Comparison of ENCODE assay signal across 1 cellular context in the genomic region with DNA sequence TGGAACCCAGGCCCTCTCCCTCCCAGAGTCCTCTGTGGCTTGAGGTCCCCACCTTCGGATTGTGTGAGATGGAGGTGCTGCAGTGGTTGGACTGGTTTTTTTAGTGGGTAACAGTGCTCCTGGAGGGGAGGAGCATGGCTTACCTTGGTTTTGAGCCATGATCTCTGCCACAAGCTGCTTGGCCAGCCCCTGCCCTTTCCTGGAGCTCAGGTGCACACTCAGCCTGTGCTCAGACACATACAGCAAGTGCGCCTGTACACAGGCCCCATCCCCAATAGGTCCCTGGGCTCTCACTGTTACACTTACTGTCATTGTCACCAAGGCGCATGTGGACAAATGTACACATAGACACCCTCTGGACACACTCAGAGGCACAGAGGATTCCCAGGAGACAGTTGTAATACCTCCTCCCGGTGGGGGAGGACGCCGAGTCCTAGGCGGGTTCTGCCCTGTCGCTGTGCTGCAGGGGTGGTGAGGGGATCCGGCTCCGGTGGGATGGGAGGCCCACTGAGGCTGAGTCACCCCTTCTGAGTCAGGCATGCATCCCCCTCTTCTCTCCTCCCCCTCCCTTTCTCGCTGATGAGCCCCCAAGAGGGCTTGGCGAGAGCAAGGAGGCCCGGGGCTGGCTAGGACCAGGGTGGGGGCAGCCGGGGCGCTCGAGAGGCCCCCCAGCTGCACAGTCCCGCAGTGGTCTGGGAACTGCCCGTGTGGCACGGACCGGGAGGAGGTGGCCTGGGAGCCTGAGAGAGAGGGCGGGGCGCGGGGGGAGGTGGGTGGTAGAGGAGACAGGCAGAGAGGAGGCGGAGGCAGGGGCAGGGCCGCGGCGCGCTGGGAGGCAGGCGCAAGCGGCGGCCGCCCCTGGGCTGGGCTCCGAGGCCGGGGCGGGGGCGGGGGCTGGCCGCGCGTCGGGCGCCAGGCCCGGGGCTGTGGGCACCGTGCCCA.
TF ChIP-seq lines count a peak whose summit lies in the region.

No MANE protein-coding gene starts in this region.

TF ChIP-seq in HepG2, 621 proteins besides CTCF, POLR2A, EP300 and RAD21 (continued from another document and continues in another):
- TF ChIP-seq, protein P1, sequence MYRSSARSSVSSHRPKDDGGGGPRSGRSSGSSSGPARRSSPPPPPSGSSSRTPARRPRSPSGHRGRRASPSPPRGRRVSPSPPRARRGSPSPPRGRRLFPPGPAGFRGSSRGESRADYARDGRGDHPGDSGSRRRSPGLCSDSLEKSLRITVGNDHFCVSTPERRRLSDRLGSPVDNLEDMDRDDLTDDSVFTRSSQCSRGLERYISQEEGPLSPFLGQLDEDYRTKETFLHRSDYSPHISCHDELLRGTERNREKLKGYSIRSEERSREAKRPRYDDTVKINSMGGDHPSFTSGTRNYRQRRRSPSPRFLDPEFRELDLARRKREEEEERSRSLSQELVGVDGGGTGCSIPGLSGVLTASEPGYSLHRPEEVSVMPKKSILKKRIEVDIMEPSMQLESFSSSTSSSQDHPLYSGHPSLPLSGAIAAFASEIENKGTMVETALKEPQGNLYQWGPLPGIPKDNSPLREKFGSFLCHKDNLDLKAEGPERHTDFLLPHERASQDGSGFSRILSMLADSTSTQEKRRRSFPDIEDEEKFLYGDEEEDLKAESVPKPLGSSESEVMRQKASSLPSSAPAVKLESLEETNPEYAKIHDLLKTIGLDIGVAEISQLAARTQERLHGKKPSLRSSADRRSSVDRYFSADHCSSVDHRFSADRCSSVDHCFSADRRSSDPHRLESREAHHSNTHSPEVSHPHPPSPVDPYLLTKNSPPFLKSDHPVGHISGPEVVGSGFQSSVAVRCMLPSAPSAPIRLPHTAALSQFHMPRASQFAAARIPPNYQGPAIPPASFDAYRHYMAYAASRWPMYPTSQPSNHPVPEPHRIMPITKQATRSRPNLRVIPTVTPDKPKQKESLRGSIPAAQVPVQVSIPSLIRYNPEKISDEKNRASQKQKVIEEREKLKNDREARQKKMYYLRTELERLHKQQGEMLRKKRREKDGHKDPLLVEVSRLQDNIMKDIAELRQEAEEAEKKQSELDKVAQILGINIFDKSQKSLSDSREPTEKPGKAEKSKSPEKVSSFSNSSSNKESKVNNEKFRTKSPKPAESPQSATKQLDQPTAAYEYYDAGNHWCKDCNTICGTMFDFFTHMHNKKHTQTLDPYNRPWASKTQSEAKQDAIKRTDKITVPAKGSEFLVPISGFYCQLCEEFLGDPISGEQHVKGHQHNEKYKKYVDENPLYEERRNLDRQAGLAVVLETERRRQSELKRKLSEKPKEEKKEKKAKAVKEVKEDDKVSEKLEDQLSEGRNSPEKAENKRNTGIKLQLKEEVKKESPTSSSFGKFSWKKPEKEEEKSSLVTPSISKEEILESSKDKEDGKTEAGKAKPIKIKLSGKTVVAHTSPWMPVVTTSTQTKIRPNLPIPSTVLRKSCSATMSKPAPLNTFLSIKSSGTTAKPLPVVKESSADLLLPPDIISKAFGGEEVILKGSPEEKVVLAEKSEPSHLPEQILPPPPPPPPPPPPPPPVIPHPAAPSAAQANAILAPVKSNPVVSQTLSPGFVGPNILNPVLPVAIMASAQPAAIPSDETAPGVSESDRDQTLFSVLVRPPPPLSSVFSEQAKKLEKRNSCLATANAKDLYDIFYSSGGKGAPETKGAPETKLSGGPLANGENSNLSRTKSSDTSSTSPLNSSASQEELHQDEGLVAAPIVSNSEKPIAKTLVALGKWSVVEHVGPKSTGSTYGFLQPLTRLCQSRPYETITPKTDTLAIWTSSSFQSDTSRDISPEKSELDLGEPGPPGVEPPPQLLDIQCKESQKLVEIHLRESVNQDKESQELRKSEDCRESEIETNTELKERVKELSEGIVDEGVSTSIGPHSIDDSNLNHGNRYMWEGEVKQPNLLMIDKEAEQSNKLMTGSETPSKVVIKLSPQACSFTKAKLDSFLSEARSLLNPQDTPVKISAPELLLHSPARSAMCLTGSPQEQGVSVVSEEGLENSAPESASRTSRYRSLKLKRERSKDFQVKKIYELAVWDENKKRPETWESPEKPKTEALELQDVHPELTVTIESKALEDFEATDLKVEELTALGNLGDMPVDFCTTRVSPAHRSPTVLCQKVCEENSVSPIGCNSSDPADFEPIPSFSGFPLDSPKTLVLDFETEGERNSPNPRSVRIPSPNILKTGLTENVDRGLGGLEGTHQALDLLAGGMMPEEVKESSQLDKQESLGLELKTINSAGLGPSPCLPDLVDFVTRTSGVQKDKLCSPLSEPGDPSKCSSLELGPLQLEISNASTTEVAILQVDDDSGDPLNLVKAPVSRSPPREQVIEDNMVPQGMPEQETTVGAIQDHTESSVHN (CRISPR knock-in tag; IDR thresholded peaks at IDR 0.05): peak; percentile 80; the same call in 1 of the 2 replicates
- TF ChIP-seq THYN1 (CRISPR knock-in tag; IDR thresholded peaks at IDR 0.05; ENCODE audit: borderline replicate concordance, low read depth) (no peak), SAP130 (CRISPR knock-in tag; IDR thresholded peaks at IDR 0.05; ENCODE audit: low read depth) (peak; percentile 84), USF2 (IDR thresholded peaks at IDR 0.05; ENCODE audit: low read depth, low read length) (no peak), USF2 (CRISPR knock-in tag; IDR thresholded peaks at IDR 0.05; ENCODE audit: borderline replicate concordance) (no peak), ZNF292 (CRISPR knock-in tag; IDR thresholded peaks at IDR 0.05; ENCODE audit: borderline replicate concordance, low read depth) (peak; percentile 80), CENPX (CRISPR knock-in tag; IDR thresholded peaks at IDR 0.05) (no peak), GTF2F1 (IDR thresholded peaks at IDR 0.05; ENCODE audit: low read length) (no peak), SAFB2 (CRISPR knock-in tag; IDR thresholded peaks at IDR 0.05; ENCODE audit: borderline replicate concordance, low read depth) (peak; percentile 76; the same call in 1 of the 2 replicates), ZNF484 (CRISPR knock-in tag; IDR thresholded peaks at IDR 0.05; ENCODE audit: borderline replicate concordance, low read depth) (no peak), ZNF782 (CRISPR knock-in tag; IDR thresholded peaks at IDR 0.05; ENCODE audit: borderline replicate concordance) (peak; percentile 54), ATAD3A (CRISPR knock-in tag; IDR thresholded peaks at IDR 0.05) (no peak), ZNF512 (CRISPR knock-in tag; IDR thresholded peaks at IDR 0.05) (peak; percentile 54; the same call in 1 of the 2 replicates), HOMEZ (CRISPR knock-in tag; IDR thresholded peaks at IDR 0.05; ENCODE audit: low read depth) (no peak), TRIM22 (IDR thresholded peaks at IDR 0.05) (no peak), ZNF607 (CRISPR knock-in tag; IDR thresholded peaks at IDR 0.05; ENCODE audit: borderline replicate concordance) (no peak), ZNF234 (CRISPR knock-in tag; conservative IDR thresholded peaks at IDR 0.05) (no peak), SMARCC2 (IDR thresholded peaks at IDR 0.05) (no peak), HMG20A (CRISPR knock-in tag; IDR thresholded peaks at IDR 0.05; ENCODE audit: borderline replicate concordance) (no peak), ZNF749 (CRISPR knock-in tag; IDR thresholded peaks at IDR 0.05; ENCODE audit: borderline replicate concordance) (no peak), BRF2 (CRISPR knock-in tag; IDR thresholded peaks at IDR 0.05) (no peak), ZNF563 (CRISPR knock-in tag; IDR thresholded peaks at IDR 0.05) (peak; percentile 57; the same call in 1 of the 2 replicates), ZNF780A (CRISPR knock-in tag; IDR thresholded peaks at IDR 0.05) (no peak), ZNF331 (CRISPR knock-in tag; IDR thresholded peaks at IDR 0.05) (no peak), HNRNPUL1 (IDR thresholded peaks at IDR 0.05; ENCODE audit: low read depth, low read length) (no peak), ZNF317 (CRISPR knock-in tag; IDR thresholded peaks at IDR 0.05) (peak; percentile 75), YY1 (IDR thresholded peaks at IDR 0.05; ENCODE audit: insufficient read depth, insufficient replicate concordance, low read depth, low read length) (no peak), ZNF33B (CRISPR knock-in tag; IDR thresholded peaks at IDR 0.05) (no peak), NR1H2 (CRISPR knock-in tag; IDR thresholded peaks at IDR 0.05; ENCODE audit: borderline replicate concordance, low read depth) (no peak), HIC2 (CRISPR knock-in tag; IDR thresholded peaks at IDR 0.05; ENCODE audit: low read depth) (peak; percentile 61; the same call in 1 of the 2 replicates), ZNF441 (CRISPR knock-in tag; IDR thresholded peaks at IDR 0.05; ENCODE audit: borderline replicate concordance) (peak; percentile 66; the same call in 1 of the 2 replicates), NR2C2 (CRISPR knock-in tag; IDR thresholded peaks at IDR 0.05; ENCODE audit: borderline replicate concordance) (peak; percentile 52; the same call in 1 of the 2 replicates), NFIB (CRISPR knock-in tag; IDR thresholded peaks at IDR 0.05; ENCODE audit: borderline replicate concordance) (no peak)
- TF ChIP-seq, protein P2, sequence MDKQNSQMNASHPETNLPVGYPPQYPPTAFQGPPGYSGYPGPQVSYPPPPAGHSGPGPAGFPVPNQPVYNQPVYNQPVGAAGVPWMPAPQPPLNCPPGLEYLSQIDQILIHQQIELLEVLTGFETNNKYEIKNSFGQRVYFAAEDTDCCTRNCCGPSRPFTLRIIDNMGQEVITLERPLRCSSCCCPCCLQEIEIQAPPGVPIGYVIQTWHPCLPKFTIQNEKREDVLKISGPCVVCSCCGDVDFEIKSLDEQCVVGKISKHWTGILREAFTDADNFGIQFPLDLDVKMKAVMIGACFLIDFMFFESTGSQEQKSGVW (CRISPR knock-in tag; IDR thresholded peaks at IDR 0.05; ENCODE audit: borderline replicate concordance): no peak
